ENCODE assay signal across 27 cellular contexts in the genomic region with DNA sequence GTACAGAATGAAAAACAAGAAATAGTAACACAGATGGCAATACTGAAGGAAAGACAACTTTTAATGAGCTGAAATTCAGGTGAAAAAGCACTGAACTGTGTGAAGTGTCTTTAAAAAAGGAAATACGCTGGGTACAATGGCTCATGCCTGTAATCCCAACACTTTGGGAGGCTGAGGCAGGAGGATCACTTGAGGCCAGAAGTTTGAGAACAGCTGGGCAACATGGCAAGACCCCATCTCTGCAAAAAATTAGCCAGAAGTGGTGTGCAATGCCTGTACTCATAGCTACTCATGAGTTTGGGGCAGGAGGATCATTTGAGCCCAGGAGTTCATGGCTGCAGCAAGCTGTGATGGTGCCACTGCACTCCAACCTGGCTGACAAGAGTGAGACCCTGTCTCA. TPM values are rescaled to one million over a fixed set of nuclear protein-coding genes. Genes with fewer than 3 reads are reported as not detected.
A peak's percentile ranks its signal among the peaks of the same experiment; 100 is the strongest.
DNase-seq lines count a peak whose midpoint lies in the region; ATAC-seq, FAIRE-seq and TF ChIP-seq lines count a peak whose summit lies in the region.
"Had no signal": no experiment of that assay in that cellular context is flagged by ENCODE, and none has a peak within 500 bp of the region (broad histone marks: within the 10 kb centered on the region; RNA-seq: fewer than 3 reads in every experiment).

No MANE protein-coding gene starts in this region.

- intact Hi-C loops in HepG2 (cut with micrococcal nuclease; ENCODE audit: unreplicated experiment) (loop anchor here (5.0 kb wide), 1 partner anchor 178 kb away; no protein-coding TSS in a partner anchor), right lobe of liver (cut with DNase I) (no loop called here)

- no peak overlapping the region for H2BK120ac ChIP-seq in trophoblast cell (ENCODE audit: insufficient read depth, low read length, poor library complexity)

- ATAC-seq in HepG2 = no peak
- ATAC-seq in right lobe of liver = no peak
- no peak for ATAC-seq in WTC11
- no peak for ATAC-seq in HG02610 (IDR thresholded peaks at IDR 0.05; ENCODE audit: unreplicated experiment)
- ATAC-seq in effector memory CD8-positive, alpha-beta T cell (replicated peaks) = no peak
- ATAC-seq: GM12878 had no signal

- peak overlapping the region; percentile 22 for H3K18ac ChIP-seq in trophoblast cell (ENCODE audit: low read length)

- no peak overlapping the region for H2AK5ac ChIP-seq in trophoblast cell (ENCODE audit: low read length)

- POLR2A ChIA-PET in HepG2 (lab: Yijun Ruan, JAX) = no interaction called here
- POLR2A ChIA-PET in WTC11 (lab: Charles Lee) = interaction anchor here (1.1 kb wide), 1 partner anchor 11 kb away, joined by 3 read pairs; no protein-coding TSS in a partner anchor

- H3K4me3 ChIP-seq in HepG2 (replicated peaks in 1 of 3; ENCODE audit: insufficient read depth in 1 of 3, low read depth in 2 of 3, low read length in 3 of 3) (no peak overlapping the region), right lobe of liver (no peak overlapping the region), trophoblast cell (ENCODE audit: low read depth, low read length) (no peak overlapping the region)
- H3K4me3 ChIP-seq: BLaER1, GM12878 had no signal

- TF ChIP-seq EP300 in HepG2 (IDR thresholded peaks at IDR 0.05; ENCODE audit: low read depth in 2 of 2, low read length in 2 of 2) = no peak
- TF ChIP-seq EP300 in HepG2 (CRISPR knock-in tag; IDR thresholded peaks at IDR 0.05; ENCODE audit: borderline replicate concordance) = no peak

- H3K27me3 Mint-ChIP-seq in WTC11 (ENCODE audit: low read depth) = no peaks in the 10 kb centered on the region
- no peaks in the 10 kb centered on the region for H3K27me3 Mint-ChIP-seq in effector memory CD8-positive, alpha-beta T cell
- H3K27me3 Mint-ChIP-seq: CD4-positive, alpha-beta memory T cell; CD4-positive, CD25-positive, alpha-beta regulatory T cell; CD8-positive, alpha-beta memory T cell had no signal

- H3K9ac ChIP-seq in HepG2 (ENCODE audit: insufficient read depth, low read depth, low read length) (no peak overlapping the region), trophoblast cell (ENCODE audit: low read length) (no peak overlapping the region)
- H3K9ac ChIP-seq: BLaER1 had no signal

- H4K20me1 ChIP-seq in HepG2 (ENCODE audit: insufficient read depth, low read length) = no peaks in the 10 kb centered on the region

- no peak overlapping the region for H2AFZ ChIP-seq in HepG2 (ENCODE audit: low read length)
- no peak overlapping the region for H2AFZ ChIP-seq in trophoblast cell (ENCODE audit: insufficient read depth, low read length, poor library complexity)

- H3K27me3 ChIP-seq in HepG2 (ENCODE audit: control insufficient read depth in 1 of 2, insufficient read depth in 2 of 2, low read length in 2 of 2) (no peaks in the 10 kb centered on the region), right lobe of liver (no peaks in the 10 kb centered on the region), trophoblast cell (ENCODE audit: insufficient read depth, low read length) (no peaks in the 10 kb centered on the region)
- H3K27me3 ChIP-seq: BE2C, BLaER1 had no signal

- H3K4me2 ChIP-seq in HepG2 (ENCODE audit: low read depth, low read length) (no peak overlapping the region), trophoblast cell (ENCODE audit: low read length) (no peak overlapping the region)
- H3K4me2 ChIP-seq: BLaER1 had no signal

- H3K4me1 ChIP-seq in HepG2 (ENCODE audit: insufficient read depth, low read length) = no peaks in the 10 kb centered on the region
- H3K4me1 ChIP-seq in right lobe of liver = no peaks in the 10 kb centered on the region
- H3K4me1 ChIP-seq in trophoblast cell (ENCODE audit: control insufficient read depth in 1 of 2, insufficient read depth in 2 of 2, low read length in 2 of 2) = no peaks in the 10 kb centered on the region
- H3K4me1 ChIP-seq: BE2C, BLaER1 had no signal

- H3K36me3 ChIP-seq in HepG2 (replicated peaks in 1 of 2; ENCODE audit: control insufficient read depth in 1 of 2, insufficient read depth in 2 of 2, low read length in 2 of 2) (peaks cover 10 to 58% of the 10 kb centered on the region in 2 experiments), right lobe of liver (peaks cover 0 to 29% (median 15%) of the 10 kb centered on the region in 4 donors), trophoblast cell (ENCODE audit: control insufficient read depth in 1 of 2, insufficient read depth in 2 of 2, low read length in 2 of 2) (peaks cover 19 to 26% of the 10 kb centered on the region in 2 experiments)

- no peak overlapping the region for H2BK5ac ChIP-seq in trophoblast cell (ENCODE audit: low read depth, low read length, poor library complexity)

- H3K36me3 Mint-ChIP-seq in WTC11 = peaks cover 34% of the 10 kb centered on the region
- H3K36me3 Mint-ChIP-seq in effector memory CD8-positive, alpha-beta T cell (ENCODE audit: insufficient read depth) = peaks cover 56% of the 10 kb centered on the region

- H3K14ac ChIP-seq in trophoblast cell (ENCODE audit: low read length) = no peak overlapping the region

- DNase-seq in HepG2 (ENCODE audit: low spot score) (no peak), right lobe of liver (no peak), WTC11 (ENCODE audit: low spot score) (no peak), trophoblast cell (no peak)
- no peak for DNase-seq in stimulated activated CD4-positive, alpha-beta T cell treated with anti-CD3 and anti-CD28 coated beads, Interleukin-15, amount 100 ng/mL, for 24 hours
- DNase-seq in effector memory CD8-positive, alpha-beta T cell = no peak
- DNase-seq: 8988T; ACHN; BE2C; C1 segment of cervical spinal cord; CD4-positive, alpha-beta memory T cell; CD4-positive, CD25-positive, alpha-beta regulatory T cell; CD8-positive, alpha-beta memory T cell; COR-L47; DMS 273 treated with DMSO at 0.1 percent for 48 hours; DMS153; DMS53; DMS79; DND-41; EL; GDM1 had no signal

- no peak overlapping the region for H3K4me3 Mint-ChIP-seq in WTC11
- H3K4me3 Mint-ChIP-seq in effector memory CD8-positive, alpha-beta T cell = no peak overlapping the region
- H3K4me3 Mint-ChIP-seq: CD14-positive monocyte; CD4-positive, alpha-beta memory T cell; CD4-positive, CD25-positive, alpha-beta regulatory T cell; CD8-positive, alpha-beta memory T cell had no signal

- no peak for TF ChIP-seq RAD21 in HepG2 (CRISPR knock-in tag; IDR thresholded peaks at IDR 0.05)

- no peak for FAIRE-seq in HepG2 (lab: Jason Lieb, UNC)
- FAIRE-seq: GM12878, GM12892, GM18507 had no signal

- in situ Hi-C loops in HepG2 (cut with HindIII; ENCODE audit: extremely low pct_ligation_motif_present, low pct_unique_long_range_greater_than_20kb) = loop anchor here (10.0 kb wide), 1 partner anchor 125 kb away; a partner anchor contains a TSS

- no peaks in the 10 kb centered on the region for H3K79me1 ChIP-seq in trophoblast cell (ENCODE audit: low read length)

- no peak overlapping the region for H4K12ac ChIP-seq in trophoblast cell (ENCODE audit: low read depth, low read length)

- peaks cover 7% of the 10 kb centered on the region for H3K4me1 Mint-ChIP-seq in WTC11
- H3K4me1 Mint-ChIP-seq in effector memory CD8-positive, alpha-beta T cell (ENCODE audit: low read depth in 2 of 2) = peaks cover 0 to 5% of the 10 kb centered on the region in 2 donors
- H3K4me1 Mint-ChIP-seq: CD14-positive monocyte had no signal

- H3K23ac ChIP-seq in trophoblast cell (ENCODE audit: low read length) = no peak overlapping the region

- no peak overlapping the region for H4K91ac ChIP-seq in trophoblast cell (ENCODE audit: low read depth, low read length)

- H3K79me2 ChIP-seq in HepG2 (ENCODE audit: insufficient read depth, low read length) (no peaks in the 10 kb centered on the region), trophoblast cell (ENCODE audit: control insufficient read depth, insufficient read depth, low read length, poor library complexity) (no peaks in the 10 kb centered on the region)

- H3K4ac ChIP-seq in trophoblast cell (ENCODE audit: low read depth, low read length) = no peak overlapping the region

- TF ChIP-seq POLR2A in HepG2 (IDR thresholded peaks at IDR 0.05; ENCODE audit: insufficient read depth in 1 of 2, low read depth in 2 of 2, low read length in 2 of 2) (no peak), right lobe of liver (IDR thresholded peaks at IDR 0.05) (no peak)

- no peaks in the 10 kb centered on the region for H3K9me3 ChIP-seq in HepG2 (ENCODE audit: low read length)
- H3K9me3 ChIP-seq in right lobe of liver = no peaks in the 10 kb centered on the region
- no peaks in the 10 kb centered on the region for H3K9me3 ChIP-seq in trophoblast cell (ENCODE audit: insufficient read depth, low read depth, low read length)
- H3K9me3 ChIP-seq: BE2C, BLaER1 had no signal

- no peaks in the 10 kb centered on the region for H3K9me3 Mint-ChIP-seq in WTC11
- no peaks in the 10 kb centered on the region for H3K9me3 Mint-ChIP-seq in effector memory CD8-positive, alpha-beta T cell
- H3K9me3 Mint-ChIP-seq: CD14-positive monocyte; CD4-positive, alpha-beta memory T cell; CD4-positive, CD25-positive, alpha-beta regulatory T cell; CD8-positive, alpha-beta memory T cell had no signal

- no peak overlapping the region for H3K27ac Mint-ChIP-seq in WTC11
- no peak overlapping the region for H3K27ac Mint-ChIP-seq in effector memory CD8-positive, alpha-beta T cell
- H3K27ac Mint-ChIP-seq: CD4-positive, alpha-beta memory T cell; CD4-positive, CD25-positive, alpha-beta regulatory T cell had no signal

- H3K27ac ChIP-seq in HepG2 (ENCODE audit: extremely low read length, insufficient read depth, low read length) (no peak overlapping the region), right lobe of liver (no peak overlapping the region), trophoblast cell (ENCODE audit: low read depth, low read length) (no peak overlapping the region)
- H3K27ac ChIP-seq: BLaER1 had no signal

- TF ChIP-seq CTCF in HepG2 (CRISPR knock-in tag; IDR thresholded peaks at IDR 0.05) (no peak), right lobe of liver (IDR thresholded peaks at IDR 0.05) (no peak), WTC11 (IDR thresholded peaks at IDR 0.05) (no peak)

- CTCF ChIA-PET in HepG2 (lab: Yijun Ruan, JAX; ENCODE audit: low intra/inter-chr PET ratio, low total read pairs) (no interaction called here), WTC11 (lab: Charles Lee) (no interaction called here)

- 96% methylated on average over 1 of the region's 1 CpG for WGBS in HepG2 (ENCODE audit: low lambda C conversion rate)
- WGBS in right lobe of liver (ENCODE audit: insufficient coverage, low coverage, low lambda C conversion rate, missing lambda C conversion rate) = 100% methylated on average over 1 of the region's 1 CpG
- no CpG with 5 or more reads among the region's 1 CpG for WGBS in trophoblast cell (ENCODE audit: extremely low coverage, insufficient coverage, insufficient read length)

- BruUV-seq in HepG2 (replicated peaks; lab: Mats Ljungman, UMichigan) = no TSS peak

- H2BK12ac ChIP-seq in trophoblast cell (ENCODE audit: low read length) = no peak overlapping the region

- no peak overlapping the region for H4K8ac ChIP-seq in trophoblast cell (ENCODE audit: low read depth, low read length)

RNA-seq across cellular contexts. Expression of a gene that starts 59.8 kb away (rescaled TPM):
- total RNA-seq in HepG2 (2016; rRNA removed; fragmentation: Illumina TruSeq; extraction: Trizol) (21.3 and 25.3 TPM in 2 replicates), right lobe of liver (10 to 100 TPM; 12.4 to 28.9 (median 17.0) TPM), WTC11 (2021) (26.9 to 28.9 TPM (median 28.3 TPM) in 3 replicates)
- total RNA-seq in HepG2 (2016; cell fraction: cytosol; rRNA removed; fragmentation: Illumina TruSeq; extraction: Trizol; ENCODE audit: low read depth) = 2.5 and 3.1 TPM in 2 replicates
- 20.2 and 26.8 TPM in 2 replicates for total RNA-seq in HepG2 (2016; cell fraction: insoluble cytoplasmic fraction; rRNA removed; fragmentation: Illumina TruSeq; extraction: Trizol)
- 12.7 and 12.9 TPM in 2 replicates for total RNA-seq in HepG2 (2016; cell fraction: membrane; rRNA removed; fragmentation: Illumina TruSeq; extraction: Trizol)
- total RNA-seq in HepG2 (2016; cell fraction: nucleus; rRNA removed; fragmentation: Illumina TruSeq; extraction: Trizol) = 12.2 and 16.7 TPM in 2 replicates
- 8.7 and 9.5 TPM in 2 replicates for polyA plus RNA-seq in HepG2 (2011; rRNA removed)
- polyA plus RNA-seq in HepG2 (2011; cell fraction: cytosol; rRNA removed) = 8.8 and 11.9 TPM in 2 replicates
- 5.7 and 8.2 TPM in 2 replicates for polyA plus RNA-seq in HepG2 (2011; cell fraction: nucleus; rRNA removed)
- polyA plus RNA-seq in HepG2 (2012) = 7.1 and 8.2 TPM in 2 replicates
- 2.7 TPM in 2 replicates for polyA plus RNA-seq in HepG2 (2016; cell fraction: cytosol; fragmentation: Illumina TruSeq; extraction: Trizol; ENCODE audit: low read depth)
- polyA plus RNA-seq in HepG2 (2016; cell fraction: insoluble cytoplasmic fraction; fragmentation: Illumina TruSeq; extraction: Trizol; ENCODE audit: low read depth) = 17.2 and 20.1 TPM in 2 replicates
- polyA plus RNA-seq in HepG2 (2016; cell fraction: membrane; fragmentation: Illumina TruSeq; extraction: Trizol; ENCODE audit: low read depth) = 6.7 and 7.6 TPM in 2 replicates
- 18.8 and 21.2 TPM in 2 replicates for polyA plus RNA-seq in HepG2 (2016; cell fraction: nucleus; fragmentation: Illumina TruSeq; extraction: Trizol; ENCODE audit: insufficient read depth, low read depth)
- polyA minus RNA-seq in HepG2 (2011; rRNA and poly(A)+ RNA removed; ENCODE audit: low replicate concordance) = 16.2 and 35.9 TPM in 2 replicates
- 13.8 and 16.8 TPM in 2 replicates for polyA minus RNA-seq in HepG2 (2011; cell fraction: cytosol; rRNA and poly(A)+ RNA removed)
- polyA minus RNA-seq in HepG2 (2011; cell fraction: nucleus; rRNA and poly(A)+ RNA removed) = 5.5 and 7.3 TPM in 2 replicates
- 9.3 and 9.8 TPM in 2 replicates for polyA plus RNA-seq in trophoblast cell (2013)
